ENCODE assay signal across 8 cellular contexts in the genomic region with DNA sequence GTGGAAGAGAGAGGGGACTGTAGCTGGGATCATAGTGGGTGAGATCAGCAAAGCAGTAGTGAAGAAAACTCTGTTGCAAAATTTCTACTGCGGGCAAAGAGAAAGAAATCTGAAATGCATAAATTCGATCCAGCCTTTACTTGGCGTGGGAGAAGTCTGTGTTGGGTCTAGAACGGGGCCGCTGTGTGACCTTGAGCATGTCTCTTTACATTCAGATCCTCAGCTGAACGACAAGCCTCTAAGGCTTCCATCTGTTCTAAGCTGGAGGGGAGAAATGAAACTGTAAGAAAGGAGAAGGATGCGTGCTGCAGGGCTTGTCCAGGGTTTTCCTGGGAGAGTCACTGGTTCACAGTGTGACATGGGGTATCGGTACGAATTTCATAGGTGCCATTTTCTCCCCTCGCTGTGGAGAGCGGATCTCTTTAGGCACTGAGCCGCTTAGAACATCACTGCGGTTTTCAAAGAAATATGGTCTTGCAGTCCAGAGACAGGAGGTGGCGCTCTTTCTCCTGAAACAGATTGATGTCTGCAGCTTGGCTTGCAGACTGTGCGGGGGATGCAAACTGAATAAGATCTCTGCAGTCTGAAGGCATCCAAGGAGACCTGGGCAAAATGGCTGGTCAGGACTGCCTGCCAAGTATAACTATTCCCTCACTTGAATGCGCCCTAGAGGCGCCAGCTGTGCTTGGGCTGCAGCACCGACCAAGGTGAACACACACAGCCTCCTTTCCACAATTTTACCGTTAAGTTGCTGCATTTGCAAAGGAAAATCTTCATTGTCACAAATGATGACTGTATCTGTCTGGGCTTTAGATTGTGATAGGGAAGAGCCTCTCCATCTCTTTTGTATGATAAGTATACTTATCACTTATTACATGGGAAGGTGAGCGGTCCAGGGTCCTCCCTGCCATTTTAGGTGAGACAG.
DNase-seq lines count a peak whose midpoint lies in the region; ATAC-seq, FAIRE-seq and TF ChIP-seq lines count a peak whose summit lies in the region.

No MANE protein-coding gene starts in this region.

- no peak for TF ChIP-seq POLR2A in HepG2 (IDR thresholded peaks at IDR 0.05; ENCODE audit: insufficient read depth in 1 of 2, low read depth in 2 of 2, low read length in 2 of 2)

- CTCF ChIA-PET in A673 (lab: Charles Lee): interaction anchor here (1.2 to 2.1 kb wide), 3 partner anchors 58 to 1106 kb away, joined by 3 to 10 read pairs (median 4); no protein-coding TSS in a partner anchor
- CTCF ChIA-PET in HepG2 (lab: Yijun Ruan, JAX; ENCODE audit: low intra/inter-chr PET ratio, low total read pairs): interaction anchor here (1.0 to 2.2 kb wide), 5 partner anchors 96 to 136 kb away, joined by 4 to 11 read pairs (median 5); no protein-coding TSS in a partner anchor

- H3K9ac ChIP-seq in HepG2 (ENCODE audit: insufficient read depth, low read depth, low read length): no peak overlapping the region

- no peaks in the 10 kb centered on the region for H3K79me2 ChIP-seq in HepG2 (ENCODE audit: insufficient read depth, low read length)

- peak overlapping the region; percentile 15; the same call in 1 of the 2 replicates for H3K4me2 ChIP-seq in HepG2 (ENCODE audit: low read depth, low read length)

- DNase-seq in A673 (ENCODE audit: low spot score) (peak; percentile 93), NCI-H460 (ENCODE audit: extremely low read depth, low read depth) (peak; percentile 76), chondrocyte (ENCODE audit: low spot score) (no peak), HepG2 (ENCODE audit: low spot score) (peak; percentile 65)
- peak; percentile 62 to 72 for DNase-seq in activated CD4-positive, alpha-beta T cell treated with anti-CD3 and anti-CD28 coated beads for 24 hours (ENCODE audit: low read depth in 2 of 2)
- DNase-seq in stimulated activated CD4-positive, alpha-beta T cell treated with anti-CD3 and anti-CD28 coated beads, Interleukin-4, amount 100 ng/mL, for 48 hours (ENCODE audit: low read depth in 2 of 2): peak; percentile 67 to 78

- POLR2A ChIA-PET in A673 (lab: Charles Lee; ENCODE audit: low non-redundant PET): no interaction called here
- POLR2A ChIA-PET in HepG2 (lab: Yijun Ruan, JAX): no interaction called here

- no peaks in the 10 kb centered on the region for H3K9me3 ChIP-seq in A673 (ENCODE audit: low read depth, low read length, poor library complexity, severe bottlenecking)
- no peaks in the 10 kb centered on the region for H3K9me3 ChIP-seq in HepG2 (ENCODE audit: low read length)

- H2AFZ ChIP-seq in HepG2 (ENCODE audit: low read length): no peak overlapping the region

- no peak for TF ChIP-seq EP300 in HepG2 (IDR thresholded peaks at IDR 0.05; ENCODE audit: low read depth in 2 of 2, low read length in 2 of 2)
- TF ChIP-seq EP300 in HepG2 (CRISPR knock-in tag; IDR thresholded peaks at IDR 0.05; ENCODE audit: borderline replicate concordance): no peak

- peak; percentile 91 for TF ChIP-seq CTCF in A673 (conservative IDR thresholded peaks at IDR 0.05; ENCODE audit: low read depth, low read length)
- TF ChIP-seq CTCF in chondrocyte (IDR thresholded peaks at IDR 0.05): peak; percentile 96
- TF ChIP-seq CTCF in HepG2 (CRISPR knock-in tag; IDR thresholded peaks at IDR 0.05): peak; percentile 93

- WGBS in HepG2 (ENCODE audit: low lambda C conversion rate): 47% methylated on average over 18 of the region's 20 CpGs

- no peaks in the 10 kb centered on the region for H3K9me3 Mint-ChIP-seq in chondrocyte (ENCODE audit: low read depth)

- intact Hi-C loops in A673 (cut with micrococcal nuclease; ENCODE audit: unreplicated experiment): loop anchor here (1.0 to 10.0 kb wide), 3 partner anchors 135 to 1105 kb away; no protein-coding TSS in a partner anchor
- intact Hi-C loops in HepG2 (cut with micrococcal nuclease; ENCODE audit: unreplicated experiment): loop anchor here (1.0 to 5.0 kb wide), 3 partner anchors 97 to 134 kb away; no protein-coding TSS in a partner anchor

- ATAC-seq in GM18511 (IDR thresholded peaks at IDR 0.05; ENCODE audit: unreplicated experiment): peak; percentile 93
- ATAC-seq in HG03280 (IDR thresholded peaks at IDR 0.05; ENCODE audit: unreplicated experiment): peak; percentile 71
- peak; percentile 94 for ATAC-seq in HepG2

- H3K27ac ChIP-seq in A673 (ENCODE audit: low read depth, low read length, poor library complexity, severe bottlenecking) (no peak overlapping the region), HepG2 (ENCODE audit: extremely low read length, insufficient read depth, low read length) (no peak overlapping the region)

- FAIRE-seq in HepG2 (lab: Jason Lieb, UNC): peak; percentile 85

- BruUV-seq in A673 (replicated peaks; lab: Mats Ljungman, UMichigan) (no TSS peak), HepG2 (replicated peaks; lab: Mats Ljungman, UMichigan) (no TSS peak)

- H3K27ac Mint-ChIP-seq in chondrocyte (ENCODE audit: unreplicated experiment): no peak overlapping the region

- no peaks in the 10 kb centered on the region for H4K20me1 ChIP-seq in HepG2 (ENCODE audit: insufficient read depth, low read length)

- H3K27me3 ChIP-seq in A673 (replicated peaks; ENCODE audit: insufficient read depth, low read depth, low read length, poor library complexity) (no peaks in the 10 kb centered on the region), HepG2 (ENCODE audit: control insufficient read depth in 1 of 2, insufficient read depth in 2 of 2, low read length in 2 of 2) (no peaks in the 10 kb centered on the region)

- TF ChIP-seq RAD21 in HepG2 (CRISPR knock-in tag; IDR thresholded peaks at IDR 0.05): peak; percentile 86

- H3K36me3 Mint-ChIP-seq in chondrocyte (ENCODE audit: low read depth): no peaks in the 10 kb centered on the region

- in situ Hi-C loops in HepG2 (cut with HindIII; ENCODE audit: extremely low pct_ligation_motif_present, low pct_unique_long_range_greater_than_20kb): loop anchor here (5.0 kb wide), 1 partner anchor 128 kb away; no protein-coding TSS in a partner anchor

- H3K4me3 Mint-ChIP-seq in chondrocyte (ENCODE audit: unreplicated experiment): peak overlapping the region; percentile 65

- H3K4me1 ChIP-seq in A673 (ENCODE audit: insufficient read depth, low read length, poor library complexity, severe bottlenecking): no peaks in the 10 kb centered on the region
- peaks cover 7% of the 10 kb centered on the region; the same call in 1 of the 2 replicates for H3K4me1 ChIP-seq in HepG2 (ENCODE audit: insufficient read depth, low read length)

- no peaks in the 10 kb centered on the region for H3K27me3 Mint-ChIP-seq in chondrocyte (ENCODE audit: low read depth)

- H3K4me1 Mint-ChIP-seq in chondrocyte (ENCODE audit: low read depth): peaks cover 15% of the 10 kb centered on the region

- no peaks in the 10 kb centered on the region for H3K36me3 ChIP-seq in A673 (ENCODE audit: insufficient read depth, low read length, poor library complexity, severe bottlenecking)
- H3K36me3 ChIP-seq in HepG2 (replicated peaks in 1 of 2; ENCODE audit: control insufficient read depth in 1 of 2, insufficient read depth in 2 of 2, low read length in 2 of 2): peaks cover 0 to 1% of the 10 kb centered on the region in 2 experiments; a peak in 1 of 5 replicates

- H3K4me3 ChIP-seq in A673 (ENCODE audit: low read depth, low read length, poor library complexity, severe bottlenecking) (no peak overlapping the region), HepG2 (replicated peaks in 1 of 3; ENCODE audit: insufficient read depth in 1 of 3, low read depth in 2 of 3, low read length in 3 of 3) (no peak overlapping the region)

TF ChIP-seq in HepG2, 621 proteins besides CTCF, POLR2A, EP300 and RAD21 (continues in another document):
- TF ChIP-seq BORCS8-MEF2B (CRISPR knock-in tag; IDR thresholded peaks at IDR 0.05) (0 out of 2 replicates have a peak, but pooled peaks have one; percentile 16), TEAD3 (CRISPR knock-in tag; optimal IDR thresholded peaks at IDR 0.05; ENCODE audit: borderline replicate concordance) (peak; percentile 37), ZNF766 (CRISPR knock-in tag; IDR thresholded peaks at IDR 0.05; ENCODE audit: borderline replicate concordance) (no peak), ZMYM4 (CRISPR knock-in tag; IDR thresholded peaks at IDR 0.05) (peak; percentile 55; the same call in 1 of the 2 replicates), ZNF350 (CRISPR knock-in tag; IDR thresholded peaks at IDR 0.05; ENCODE audit: borderline replicate concordance, low read depth) (no peak), REPIN1 (CRISPR knock-in tag; IDR thresholded peaks at IDR 0.05; ENCODE audit: borderline replicate concordance, low read depth) (0 out of 2 replicates have a peak, but pooled peaks have one; percentile 56), GATAD2A (CRISPR knock-in tag; IDR thresholded peaks at IDR 0.05) (0 out of 2 replicates have a peak, but pooled peaks have one; percentile 23), CEBPG (CRISPR knock-in tag; IDR thresholded peaks at IDR 0.05) (peak; percentile 21; the same call in 1 of the 2 replicates), ZNF160 (CRISPR knock-in tag; IDR thresholded peaks at IDR 0.05) (no peak), NR1H2 (CRISPR knock-in tag; IDR thresholded peaks at IDR 0.05; ENCODE audit: borderline replicate concordance, low read depth) (no peak), HNRNPK (IDR thresholded peaks at IDR 0.05; ENCODE audit: low read depth, low read length, poor library complexity, severe bottlenecking) (no peak), STAG1 (CRISPR knock-in tag; IDR thresholded peaks at IDR 0.05) (peak; percentile 93), ZSCAN29 (CRISPR knock-in tag; conservative IDR thresholded peaks at IDR 0.05) (no peak), SP5 (CRISPR knock-in tag; IDR thresholded peaks at IDR 0.05; ENCODE audit: borderline replicate concordance, low read depth) (no peak), ZNF496 (CRISPR knock-in tag; IDR thresholded peaks at IDR 0.05; ENCODE audit: insufficient replicate concordance) (no peak)
- TF ChIP-seq, protein P1, sequence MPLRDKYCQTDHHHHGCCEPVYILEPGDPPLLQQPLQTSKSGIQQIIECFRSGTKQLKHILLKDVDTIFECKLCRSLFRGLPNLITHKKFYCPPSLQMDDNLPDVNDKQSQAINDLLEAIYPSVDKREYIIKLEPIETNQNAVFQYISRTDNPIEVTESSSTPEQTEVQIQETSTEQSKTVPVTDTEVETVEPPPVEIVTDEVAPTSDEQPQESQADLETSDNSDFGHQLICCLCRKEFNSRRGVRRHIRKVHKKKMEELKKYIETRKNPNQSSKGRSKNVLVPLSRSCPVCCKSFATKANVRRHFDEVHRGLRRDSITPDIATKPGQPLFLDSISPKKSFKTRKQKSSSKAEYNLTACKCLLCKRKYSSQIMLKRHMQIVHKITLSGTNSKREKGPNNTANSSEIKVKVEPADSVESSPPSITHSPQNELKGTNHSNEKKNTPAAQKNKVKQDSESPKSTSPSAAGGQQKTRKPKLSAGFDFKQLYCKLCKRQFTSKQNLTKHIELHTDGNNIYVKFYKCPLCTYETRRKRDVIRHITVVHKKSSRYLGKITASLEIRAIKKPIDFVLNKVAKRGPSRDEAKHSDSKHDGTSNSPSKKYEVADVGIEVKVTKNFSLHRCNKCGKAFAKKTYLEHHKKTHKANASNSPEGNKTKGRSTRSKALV (CRISPR knock-in tag; IDR thresholded peaks at IDR 0.05): no peak
